21 cellular contexts compared by ENCODE assay signal in genomic region chr3:72972706-72973030, GRCh38.
"Had no signal": no experiment of that assay in that cellular context is flagged by ENCODE, and none has a peak within 500 bp of the region (broad histone marks: within the 10 kb centered on the region; RNA-seq: fewer than 3 reads in every experiment).

No MANE protein-coding gene starts in this region.

- H3K27ac Mint-ChIP-seq: activated naive CD4-positive, alpha-beta T cell treated with anti-CD3 and anti-CD28 coated beads, Interleukin-2, amount 50 U/mL, for 24 hours; dendritic cell treated with granulocyte-macrophage colony-stimulating factor and Interleukin-4, amounts not matched to agents 40 ng/mL and 50 ng/mL, for 4 days; immature natural killer cell; WTC11 had no signal

- H3K27me3 Mint-ChIP-seq: activated naive CD4-positive, alpha-beta T cell treated with anti-CD3 and anti-CD28 coated beads, Interleukin-2, amount 50 U/mL, for 24 hours had no signal

- H3K9me3 ChIP-seq: spleen, thyroid gland had no signal

- H3K4me3 ChIP-seq: spleen, thyroid gland had no signal

- H3K27ac ChIP-seq: brain microvascular endothelial cell, spleen, thyroid gland had no signal

- H3K27me3 ChIP-seq: brain microvascular endothelial cell, thyroid gland had no signal

- H3K4me1 ChIP-seq: thyroid gland had no signal

- H3K36me3 Mint-ChIP-seq: activated naive CD4-positive, alpha-beta T cell treated with anti-CD3 and anti-CD28 coated beads, Interleukin-2, amount 50 U/mL, for 24 hours; immature natural killer cell; WTC11 had no signal

- H3K9me3 Mint-ChIP-seq: activated naive CD4-positive, alpha-beta T cell treated with anti-CD3 and anti-CD28 coated beads, Interleukin-2, amount 50 U/mL, for 24 hours; dendritic cell treated with granulocyte-macrophage colony-stimulating factor and Interleukin-4, amounts not matched to agents 40 ng/mL and 50 ng/mL, for 4 days; immature natural killer cell; WTC11 had no signal

- ATAC-seq: left ventricle myocardium superior, WTC11 had no signal

- H3K4me1 Mint-ChIP-seq: immature natural killer cell had no signal

- H3K36me3 ChIP-seq: spleen had no signal

- H3K4me3 Mint-ChIP-seq: activated naive CD4-positive, alpha-beta T cell treated with anti-CD3 and anti-CD28 coated beads, Interleukin-2, amount 50 U/mL, for 24 hours; dendritic cell treated with granulocyte-macrophage colony-stimulating factor and Interleukin-4, amounts not matched to agents 40 ng/mL and 50 ng/mL, for 4 days; immature natural killer cell; WTC11 had no signal

- DNase-seq: activated gamma-delta T cell treated with Interleukin-2 at 50 U/mL for 16 hours; activated T-cell treated with anti-CD3 and anti-CD28 coated beads, Interleukin-2, amount 50 U/mL, for 1 hour; aorta; brain microvascular endothelial cell; caudate nucleus; effector CD4-positive, alpha-beta T cell; erythroblast; foreskin fibroblast; immature natural killer cell; left ventricle myocardium superior; occipital lobe; posterior cingulate gyrus; retina; spleen; stimulated activated CD4-positive, alpha-beta T cell treated with anti-CD3 and anti-CD28 coated beads, Interleukin-4, amount 100 ng/mL, for 24 hours; stimulated activated naive CD4-positive, alpha-beta T cell treated with Interleukin-2 at 50 U/mL for 16 hours; T-helper 1 cell; thyroid gland had no signal
